8 cellular contexts compared by ENCODE assay signal in the genomic region with DNA sequence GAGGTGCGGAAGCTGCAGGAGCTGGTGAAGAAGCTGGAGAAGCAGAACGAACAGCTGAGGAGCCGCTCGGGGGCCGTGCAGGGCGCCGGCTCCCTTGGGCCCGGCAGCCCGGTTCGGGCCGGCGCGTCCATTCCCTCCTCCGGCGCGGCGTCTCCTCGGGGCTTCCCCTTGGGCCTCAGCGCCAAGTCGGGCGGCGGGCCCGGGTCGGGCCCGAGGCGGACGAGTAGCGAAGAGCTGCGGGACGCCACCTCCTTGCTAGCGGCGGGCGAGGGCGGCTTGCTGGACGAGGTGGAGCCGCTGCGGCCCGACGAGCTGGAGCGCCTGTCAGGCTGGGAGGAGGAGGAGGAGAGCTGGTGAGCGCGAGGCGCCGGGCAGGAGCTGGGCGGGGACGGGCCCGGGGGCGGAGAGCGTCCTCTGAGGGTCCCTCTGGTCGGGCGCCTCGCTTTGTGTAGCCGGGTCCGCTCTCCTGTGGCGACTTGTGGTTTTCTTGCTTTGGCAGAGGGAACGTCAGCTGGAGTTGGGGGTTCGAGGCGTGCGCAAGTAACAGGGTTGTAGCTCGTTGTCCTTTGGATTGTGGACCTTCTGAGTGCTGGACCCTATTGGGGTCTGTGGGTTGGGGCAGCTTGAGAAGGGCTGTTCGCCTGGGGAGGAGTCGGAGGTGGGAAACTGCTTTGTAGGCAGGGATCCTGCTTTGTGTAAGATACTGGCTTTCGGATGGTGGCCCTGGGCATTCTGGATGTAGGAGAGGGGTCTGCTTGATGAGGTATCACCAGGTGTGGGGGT. TPM values are rescaled to one million over a fixed set of nuclear protein-coding genes. Genes with fewer than 3 reads are reported as not detected.
A peak's percentile ranks its signal among the peaks of the same experiment; 100 is the strongest.
DNase-seq lines count a peak whose midpoint lies in the region; ATAC-seq and TF ChIP-seq lines count a peak whose summit lies in the region.

No MANE protein-coding gene starts in this region.

- H3K27me3 ChIP-seq in CD4-positive, CD25-positive, alpha-beta regulatory T cell (ENCODE audit: control insufficient read depth, insufficient read depth, low read length), result no peaks in the 10 kb centered on the region
- no peaks in the 10 kb centered on the region for H3K27me3 ChIP-seq in iPS DF 6.9 (ENCODE audit: control insufficient read depth, insufficient read depth, low read length)
- H3K27me3 ChIP-seq in sigmoid colon, result no peaks in the 10 kb centered on the region

- H3K4me3 ChIP-seq in CD4-positive, CD25-positive, alpha-beta regulatory T cell (ENCODE audit: low read depth, low read length), result peak overlapping the region; percentile 87
- H3K4me3 ChIP-seq in astrocyte of the cerebellum (ENCODE audit: low read depth, low read length) (peak overlapping the region; percentile 96), iPS DF 6.9 (ENCODE audit: low read length) (peak overlapping the region; percentile 94), sigmoid colon (peak overlapping the region; percentile 80 to 97 (median 91))

- intact Hi-C loops in sigmoid colon (cut with DNase I), result loop anchor here (2.0 to 10.0 kb wide), 5 partner anchors 71 to 857 kb away; a partner anchor contains a TSS

- peaks cover 41% of the 10 kb centered on the region for H3K4me1 ChIP-seq in CD4-positive, CD25-positive, alpha-beta regulatory T cell (ENCODE audit: control insufficient read depth, insufficient read depth, low read length, poor library complexity, severe bottlenecking)
- H3K4me1 ChIP-seq in iPS DF 6.9 (ENCODE audit: control insufficient read depth, insufficient read depth, low read length) (no peaks in the 10 kb centered on the region), sigmoid colon (peaks cover 0 to 57% (median 42%) of the 10 kb centered on the region in 4 donors)

- no peaks in the 10 kb centered on the region for H3K27me3 Mint-ChIP-seq in CD4-positive, CD25-positive, alpha-beta regulatory T cell

- peak overlapping the region; percentile 79 to 99 (median 98) for H3K27ac Mint-ChIP-seq in CD4-positive, CD25-positive, alpha-beta regulatory T cell

- TF ChIP-seq CTCF in astrocyte of the cerebellum (IDR thresholded peaks at IDR 0.05; ENCODE audit: low read depth, low read length, missing control alignments) (no peak), sigmoid colon (IDR thresholded peaks at IDR 0.05) (no peak)

- peak in 1 of 2 donors; percentile 1 for ATAC-seq in CD4-positive, CD25-positive, alpha-beta regulatory T cell (ENCODE audit: low read depth in 2 of 2)
- ATAC-seq in GM19397 (IDR thresholded peaks at IDR 0.05; ENCODE audit: unreplicated experiment) (peak; percentile 23), HG03460 (IDR thresholded peaks at IDR 0.05; ENCODE audit: unreplicated experiment) (peak; percentile 17)

- no peaks in the 10 kb centered on the region for H3K9me3 ChIP-seq in CD4-positive, CD25-positive, alpha-beta regulatory T cell (ENCODE audit: control insufficient read depth in 2 of 2, low read length in 2 of 2)
- no peaks in the 10 kb centered on the region for H3K9me3 ChIP-seq in iPS DF 6.9 (ENCODE audit: control insufficient read depth, insufficient read depth, low read length)
- no peaks in the 10 kb centered on the region for H3K9me3 ChIP-seq in sigmoid colon

- peak overlapping the region; percentile 93 for H3K27ac ChIP-seq in CD4-positive, CD25-positive, alpha-beta regulatory T cell (ENCODE audit: insufficient read depth, low read length, poor library complexity, severe bottlenecking)
- no peak overlapping the region for H3K27ac ChIP-seq in iPS DF 6.9 (ENCODE audit: low read length)
- H3K27ac ChIP-seq in sigmoid colon, result peak overlapping the region; percentile 92 to 97 (median 96)

- WGBS in iPS DF 6.9 (ENCODE audit: insufficient coverage, insufficient read length), result no CpG with 5 or more reads among the region's 63 CpGs
- 0% methylated on average over 63 of the region's 63 CpGs for WGBS in sigmoid colon, 2 donors

- peak overlapping the region; percentile 96 to 100 (median 99) for H3K4me3 Mint-ChIP-seq in CD4-positive, CD25-positive, alpha-beta regulatory T cell

- no peaks in the 10 kb centered on the region for H3K36me3 ChIP-seq in CD4-positive, CD25-positive, alpha-beta regulatory T cell (ENCODE audit: control insufficient read depth, insufficient read depth, low read length)
- H3K36me3 ChIP-seq in iPS DF 6.9 (ENCODE audit: control insufficient read depth, insufficient read depth, low read length) (no peaks in the 10 kb centered on the region), sigmoid colon (no peaks in the 10 kb centered on the region)

- no peaks in the 10 kb centered on the region for H3K9me3 Mint-ChIP-seq in CD4-positive, CD25-positive, alpha-beta regulatory T cell

- DNase-seq in CD4-positive, CD25-positive, alpha-beta regulatory T cell, result peak in 2 of 3 donors; percentile 32 to 52
- DNase-seq in SW480 (ENCODE audit: low spot score), result peak; percentile 42
- no peak for DNase-seq in astrocyte of the cerebellum (ENCODE audit: low read depth)
- DNase-seq in iPS DF 6.9 (ENCODE audit: low read depth, low spot score), result no peak
- peak; percentile 81 for DNase-seq in sigmoid colon
- DNase-seq in NCI-H187 treated with DMSO at 0.1 percent for 48 hours (lab: John Stamatoyannopoulos, UW), result no peak

- in situ Hi-C loops in astrocyte of the cerebellum (cut with HindIII; ENCODE audit: low sequenced_read_pairs), result no loop called here

- no peak for TF ChIP-seq EP300 in sigmoid colon (IDR thresholded peaks at IDR 0.05)

- no peak for TF ChIP-seq POLR2A in sigmoid colon (IDR thresholded peaks at IDR 0.05)

- H3K4me1 Mint-ChIP-seq in CD4-positive, CD25-positive, alpha-beta regulatory T cell, result peaks cover 23 to 64% (median 48%) of the 10 kb centered on the region in 4 donors

- H3K36me3 Mint-ChIP-seq in CD4-positive, CD25-positive, alpha-beta regulatory T cell, result no peaks in the 10 kb centered on the region

RNA-seq across cellular contexts. Expression of a gene that starts 0.6 kb away (rescaled TPM):
- 82.9 TPM for total RNA-seq in CD4-positive, CD25-positive, alpha-beta regulatory T cell
- 10 to 100 TPM; 23.9 to 28.4 (median 26.0) TPM for polyA plus RNA-seq in CD4-positive, CD25-positive, alpha-beta regulatory T cell
- total RNA-seq in sigmoid colon, result 100 to 1,000 TPM in 3 of 4 donors, 10 to 100 TPM in 1; 95.9 to 167 (median 112) TPM
- polyA plus RNA-seq in sigmoid colon, result 10 to 100 TPM; 25.6 to 48.0 (median 33.5) TPM

Comparison
In these comparisons a context has a peak if more than half of its experiments do, and no peak if none do; other contexts are left out.
1. DNase-seq: peak in CD4-positive, CD25-positive, alpha-beta regulatory T cell (2 of 3), SW480 (single experiment) and sigmoid colon (single experiment); none in astrocyte of the cerebellum (single experiment), iPS DF 6.9 (single experiment) and NCI-H187 treated with DMSO at 0.1 percent for 48 hours (single experiment).
2. Peak in every context shown above with its lines, with median percentiles within 50 percentile points of each other: H3K4me3 ChIP-seq.